1 cellular context compared by ENCODE assay signal in genomic region chr11:95576149-95576851, GRCh38.
TF ChIP-seq lines count a peak whose summit lies in the region.

No MANE protein-coding gene starts in this region.

TF ChIP-seq in GM23338, 12 proteins besides CTCF, POLR2A, EP300 and RAD21 (continued from another document):
- no peak for TF ChIP-seq REST (IDR thresholded peaks at IDR 0.05; ENCODE audit: unreplicated experiment)
- TF ChIP-seq NANOG (IDR thresholded peaks at IDR 0.05; ENCODE audit: borderline replicate concordance) = no peak
- TF ChIP-seq POLR2AphosphoS5 (IDR thresholded peaks at IDR 0.05; ENCODE audit: low read depth) = no peak
